ENCODE assay signal across 3 cellular contexts in the genomic region with DNA sequence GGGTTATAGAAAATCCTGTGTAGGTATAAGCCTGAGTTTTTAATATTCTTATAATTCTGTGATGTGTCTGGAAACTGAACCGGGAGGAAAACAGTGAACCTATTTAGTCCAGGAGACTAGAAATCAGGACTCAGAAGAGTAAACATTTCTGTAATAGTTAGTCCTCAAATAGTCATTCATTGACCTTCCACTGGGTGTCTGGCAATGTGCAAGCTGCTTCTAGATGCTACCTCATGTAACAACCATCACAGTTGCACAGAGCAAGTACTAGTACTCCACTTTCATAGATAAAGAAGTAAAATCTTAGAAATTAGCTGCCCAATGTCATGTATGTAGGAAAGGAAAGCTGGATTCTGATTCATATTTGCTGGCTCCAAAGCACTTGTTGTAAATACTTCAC. TPM values are rescaled to one million over a fixed set of nuclear protein-coding genes. Genes with fewer than 3 reads are reported as not detected.
"Had no signal": no experiment of that assay in that cellular context is flagged by ENCODE, and none has a peak within 500 bp of the region (broad histone marks: within the 10 kb centered on the region; RNA-seq: fewer than 3 reads in every experiment).

No MANE protein-coding gene starts in this region.

RNA-seq across cellular contexts. Expression of a gene that starts 15.1 kb away (rescaled TPM):
- polyA plus RNA-seq: mammary epithelial cell, ovary, psoas muscle had no signal
